ENCODE assay signal across 18 cellular contexts in genomic region chr16:77885596-77886295, GRCh38.
DNase-seq lines count a peak whose midpoint lies in the region; ATAC-seq and TF ChIP-seq lines count a peak whose summit lies in the region.
"Had no signal": no experiment of that assay in that cellular context is flagged by ENCODE, and none has a peak within 500 bp of the region (broad histone marks: within the 10 kb centered on the region; RNA-seq: fewer than 3 reads in every experiment).

No MANE protein-coding gene starts in this region.

- no peaks in the 10 kb centered on the region for H3K36me3 Mint-ChIP-seq in activated naive CD8-positive, alpha-beta T cell treated with anti-CD3 and anti-CD28 coated beads for 36 hours
- H3K36me3 Mint-ChIP-seq: CD4-positive, CD25-positive, alpha-beta regulatory T cell had no signal

- H3K9me3 ChIP-seq in ascending aorta, result no peaks in the 10 kb centered on the region
- H3K9me3 ChIP-seq in thyroid gland, result no peaks in the 10 kb centered on the region
- H3K9me3 ChIP-seq: HAP-1 had no signal

- H3K36me3 ChIP-seq in ascending aorta (no peaks in the 10 kb centered on the region), thyroid gland (no peaks in the 10 kb centered on the region)
- H3K36me3 ChIP-seq: HAP-1 had no signal

- peaks cover 9% of the 10 kb centered on the region for H3K27me3 Mint-ChIP-seq in activated naive CD8-positive, alpha-beta T cell treated with anti-CD3 and anti-CD28 coated beads for 36 hours

- no peak overlapping the region for H3K4me3 ChIP-seq in ascending aorta
- no peak overlapping the region for H3K4me3 ChIP-seq in coronary artery
- H3K4me3 ChIP-seq in fibroblast of the aortic adventitia (ENCODE audit: low read depth, low read length), result no peak overlapping the region
- no peak overlapping the region for H3K4me3 ChIP-seq in thyroid gland (replicated peaks in 1 of 3)
- H3K4me3 ChIP-seq: HAP-1 had no signal

- TF ChIP-seq CTCF in ascending aorta (IDR thresholded peaks at IDR 0.05) (no peak), coronary artery (IDR thresholded peaks at IDR 0.05) (no peak), fibroblast of the aortic adventitia (IDR thresholded peaks at IDR 0.05; ENCODE audit: insufficient read depth, low read length) (no peak), thyroid gland (IDR thresholded peaks at IDR 0.05) (no peak)

- TF ChIP-seq POLR2A in thyroid gland (IDR thresholded peaks at IDR 0.05), result no peak

- H3K4me1 Mint-ChIP-seq in activated naive CD8-positive, alpha-beta T cell treated with anti-CD3 and anti-CD28 coated beads for 36 hours, result no peaks in the 10 kb centered on the region
- H3K4me1 Mint-ChIP-seq: CD4-positive, CD25-positive, alpha-beta regulatory T cell had no signal

- H3K4me1 ChIP-seq in ascending aorta (peaks cover 10 to 32% of the 10 kb centered on the region in 2 donors), thyroid gland (peaks cover 36 to 39% of the 10 kb centered on the region in 2 donors)
- H3K4me1 ChIP-seq: HAP-1 had no signal

- peak overlapping the region; percentile 53 to 76 for H3K27ac ChIP-seq in ascending aorta
- H3K27ac ChIP-seq in coronary artery, result peak overlapping the region; percentile 36 to 58
- peak overlapping the region; percentile 63 to 93 (median 76) for H3K27ac ChIP-seq in thyroid gland

- H3K27me3 ChIP-seq in ascending aorta (no peaks in the 10 kb centered on the region), thyroid gland (no peaks in the 10 kb centered on the region)

- no peak overlapping the region for H3K27ac Mint-ChIP-seq in activated naive CD8-positive, alpha-beta T cell treated with anti-CD3 and anti-CD28 coated beads for 36 hours
- H3K27ac Mint-ChIP-seq: CD4-positive, CD25-positive, alpha-beta regulatory T cell had no signal

- DNase-seq in ascending aorta (ENCODE audit: low spot score in 2 of 2), result no peak
- no peak for DNase-seq in coronary artery (ENCODE audit: low spot score)
- peak; percentile 51 for DNase-seq in fibroblast of the aortic adventitia (ENCODE audit: low read depth)
- peak; percentile 59 for DNase-seq in thyroid gland
- DNase-seq in middle frontal gyrus (ENCODE audit: extremely low spot score, low spot score), result no peak
- no peak for DNase-seq in activated naive CD8-positive, alpha-beta T cell treated with anti-CD3 and anti-CD28 coated beads for 36 hours
- DNase-seq: CD4-positive, CD25-positive, alpha-beta regulatory T cell; DMS79; KG1; NCI-H1092 treated with DMSO at 0.1 percent for 48 hours; NCI-H2029 treated with DMSO at 0.1 percent for 48 hours; NCI-H2171; NCI-H524 treated with DMSO at 0.1 percent for 48 hours; NCI-H82; Right ventricle myocardium superior had no signal

- WGBS in thyroid gland, 2 donors, result 48 to 54% methylated on average over 6 of the region's 6 CpGs

- ATAC-seq in HG03196 (IDR thresholded peaks at IDR 0.05; ENCODE audit: unreplicated experiment), result no peak
- ATAC-seq in HG02973 (IDR thresholded peaks at IDR 0.05; ENCODE audit: unreplicated experiment), result no peak

- H3K4me3 Mint-ChIP-seq in activated naive CD8-positive, alpha-beta T cell treated with anti-CD3 and anti-CD28 coated beads for 36 hours, result no peak overlapping the region
- H3K4me3 Mint-ChIP-seq: CD4-positive, CD25-positive, alpha-beta regulatory T cell had no signal

- intact Hi-C loops in ascending aorta (cut with DNase I), result no loop called here
- intact Hi-C loops in thyroid gland (cut with DNase I), result no loop called here

- no peaks in the 10 kb centered on the region for H3K9me3 Mint-ChIP-seq in activated naive CD8-positive, alpha-beta T cell treated with anti-CD3 and anti-CD28 coated beads for 36 hours
- H3K9me3 Mint-ChIP-seq: CD4-positive, CD25-positive, alpha-beta regulatory T cell had no signal

Comparison
In these comparisons a context has a peak if more than half of its experiments do, and no peak if none do; other contexts are left out.
1. DNase-seq: peak in fibroblast of the aortic adventitia (single experiment) and thyroid gland (2 of 2); none in ascending aorta (0 of 2), coronary artery (single experiment), middle frontal gyrus (single experiment) and activated naive CD8-positive, alpha-beta T cell treated with anti-CD3 and anti-CD28 coated beads for 36 hours (single experiment).
2. Peak in every context shown above with its lines, with median percentiles within 50 percentile points of each other: H3K27ac ChIP-seq.